ENCODE assay signal across 25 cellular contexts in the genomic region with DNA sequence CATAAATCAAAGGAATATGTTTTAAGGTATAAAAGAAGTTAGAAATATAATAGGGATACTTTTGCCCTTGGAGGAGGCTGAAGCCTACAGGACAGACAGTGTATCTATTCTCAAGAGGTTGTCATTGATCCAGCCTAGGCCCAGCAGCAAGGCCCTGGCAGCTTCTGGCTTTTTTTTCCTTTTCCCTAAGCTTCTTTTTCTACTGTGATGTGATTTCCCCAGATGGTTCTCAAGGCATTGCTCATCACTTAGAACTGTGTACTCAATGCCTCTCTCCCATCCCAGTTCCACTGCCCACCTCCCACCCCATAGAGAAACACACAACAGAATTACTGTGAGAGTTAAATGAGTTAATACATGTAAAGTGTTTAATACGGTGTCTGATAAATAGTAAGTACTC.
DNase-seq lines count a peak whose midpoint lies in the region; TF ChIP-seq lines count a peak whose summit lies in the region.
"Had no signal": no experiment of that assay in that cellular context is flagged by ENCODE, and none has a peak within 500 bp of the region (broad histone marks: within the 10 kb centered on the region; RNA-seq: fewer than 3 reads in every experiment).

No MANE protein-coding gene starts in this region.

- intact Hi-C loops in activated CD4-positive, alpha-beta T cell treated with anti-CD3 and anti-CD28 coated beads, Interleukin-2, amount 10 ng/mL, durations not matched to agents 24 days and 14 days (cut with micrococcal nuclease): no loop called here
- intact Hi-C loops in adrenal gland (cut with DNase I): no loop called here

- no peaks in the 10 kb centered on the region for H3K27me3 ChIP-seq in adrenal gland
- H3K27me3 ChIP-seq: esophagus squamous epithelium, heart left ventricle, testis, vagina had no signal

- no peak for TF ChIP-seq CTCF in adrenal gland (IDR thresholded peaks at IDR 0.05)

- H3K27me3 Mint-ChIP-seq in activated CD4-positive, alpha-beta T cell treated with anti-CD3 and anti-CD28 coated beads, Interleukin-2, amount 10 ng/mL, durations not matched to agents 24 days and 14 days: peaks cover 2% of the 10 kb centered on the region
- H3K27me3 Mint-ChIP-seq: activated naive CD8-positive, alpha-beta T cell treated with anti-CD3 and anti-CD28 coated beads, Interleukin-2, amount 50 U/mL, for 24 hours; activated T-cell treated with anti-CD3 and anti-CD28 coated beads, Interleukin-2, amount 50 U/mL, for 24 hours had no signal

- no peaks in the 10 kb centered on the region for H3K36me3 Mint-ChIP-seq in activated CD4-positive, alpha-beta T cell treated with anti-CD3 and anti-CD28 coated beads, Interleukin-2, amount 10 ng/mL, durations not matched to agents 24 days and 14 days (ENCODE audit: low read depth)

- peaks cover 0 to 5% of the 10 kb centered on the region in 2 donors for H3K36me3 ChIP-seq in adrenal gland (replicated peaks in 1 of 2)

- H3K4me1 ChIP-seq in adrenal gland (replicated peaks in 1 of 2): peaks cover 0 to 14% of the 10 kb centered on the region in 2 donors
- H3K4me1 ChIP-seq: testis, vagina had no signal

- peaks cover 5% of the 10 kb centered on the region for H3K4me1 Mint-ChIP-seq in activated CD4-positive, alpha-beta T cell treated with anti-CD3 and anti-CD28 coated beads, Interleukin-2, amount 10 ng/mL, durations not matched to agents 24 days and 14 days

- H3K4me3 Mint-ChIP-seq in activated CD4-positive, alpha-beta T cell treated with anti-CD3 and anti-CD28 coated beads, Interleukin-2, amount 10 ng/mL, durations not matched to agents 24 days and 14 days: no peak overlapping the region
- H3K4me3 Mint-ChIP-seq: activated naive CD8-positive, alpha-beta T cell treated with anti-CD3 and anti-CD28 coated beads, Interleukin-2, amount 50 U/mL, for 24 hours; activated T-cell treated with anti-CD3 and anti-CD28 coated beads, Interleukin-2, amount 50 U/mL, for 24 hours; CD14-positive monocyte had no signal

- WGBS in adrenal gland, 4 donors: 93 to 100% (median 99%) methylated on average over 1 of the region's 1 CpG

- H3K27ac Mint-ChIP-seq in activated CD4-positive, alpha-beta T cell treated with anti-CD3 and anti-CD28 coated beads, Interleukin-2, amount 10 ng/mL, durations not matched to agents 24 days and 14 days: no peak overlapping the region
- H3K27ac Mint-ChIP-seq: activated naive CD8-positive, alpha-beta T cell treated with anti-CD3 and anti-CD28 coated beads, Interleukin-2, amount 50 U/mL, for 24 hours; activated T-cell treated with anti-CD3 and anti-CD28 coated beads, Interleukin-2, amount 50 U/mL, for 24 hours had no signal

- peak; percentile 16 for DNase-seq in EH (ENCODE audit: low read depth)
- peak; percentile 12 for DNase-seq in RPMI7951 (ENCODE audit: low read depth)
- DNase-seq in fibroblast of gingiva (ENCODE audit: low read depth): peak; percentile 39
- DNase-seq in skeletal muscle cell (ENCODE audit: low read depth): peak; percentile 67
- no peak for DNase-seq in activated CD4-positive, alpha-beta T cell treated with anti-CD3 and anti-CD28 coated beads, Interleukin-2, amount 10 ng/mL, durations not matched to agents 24 days and 14 days
- no peak for DNase-seq in adrenal gland
- no peak for DNase-seq in NCI-H510A treated with DMSO at 0.1 percent for 48 hours (lab: John Stamatoyannopoulos, UW)
- DNase-seq in NCI-H1417 (lab: John Stamatoyannopoulos, UW): no peak
- DNase-seq: activated gamma-delta T cell treated with Interleukin-2 at 50 U/mL for 16 hours; activated naive CD8-positive, alpha-beta T cell treated with anti-CD3 and anti-CD28 coated beads, Interleukin-2, amount 50 U/mL, for 24 hours; activated T-cell treated with anti-CD3 and anti-CD28 coated beads, Interleukin-2, amount 50 U/mL, for 24 hours; esophagus squamous epithelium; heart left ventricle; Karpas-422; left cardiac atrium; NCI-H187; NCI-H2171 treated with DMSO at 0.1 percent for 48 hours; NCI-H526 treated with DMSO at 0.1 percent for 48 hours; psoas muscle; small intestine; T-helper 1 cell; testis had no signal

- H3K9me3 ChIP-seq in adrenal gland (replicated peaks in 1 of 3): no peaks in the 10 kb centered on the region
- H3K9me3 ChIP-seq: esophagus squamous epithelium, heart left ventricle, psoas muscle, testis, vagina had no signal

- no peak overlapping the region for H3K27ac ChIP-seq in adrenal gland
- H3K27ac ChIP-seq: coronary artery, esophagus squamous epithelium, heart left ventricle, psoas muscle, testis, vagina had no signal

- no peak overlapping the region for H3K4me3 ChIP-seq in skeletal muscle cell (ENCODE audit: low read depth, low read length)
- no peak overlapping the region for H3K4me3 ChIP-seq in adrenal gland
- H3K4me3 ChIP-seq: coronary artery, esophagus squamous epithelium, heart left ventricle, psoas muscle, testis, vagina had no signal

- H3K9me3 Mint-ChIP-seq in activated CD4-positive, alpha-beta T cell treated with anti-CD3 and anti-CD28 coated beads, Interleukin-2, amount 10 ng/mL, durations not matched to agents 24 days and 14 days: no peaks in the 10 kb centered on the region
- H3K9me3 Mint-ChIP-seq: activated naive CD8-positive, alpha-beta T cell treated with anti-CD3 and anti-CD28 coated beads, Interleukin-2, amount 50 U/mL, for 24 hours; activated T-cell treated with anti-CD3 and anti-CD28 coated beads, Interleukin-2, amount 50 U/mL, for 24 hours; CD14-positive monocyte had no signal

- no peak for TF ChIP-seq POLR2A in adrenal gland (IDR thresholded peaks at IDR 0.05)

Comparison
In these comparisons a context has a peak if more than half of its experiments do, and no peak if none do; other contexts are left out.
1. DNase-seq: peak in EH (single experiment), RPMI7951 (single experiment), fibroblast of gingiva (single experiment) and skeletal muscle cell (single experiment); none in activated CD4-positive, alpha-beta T cell treated with anti-CD3 and anti-CD28 coated beads, Interleukin-2, amount 10 ng/mL, durations not matched to agents 24 days and 14 days (single experiment), adrenal gland (0 of 7), NCI-H510A treated with DMSO at 0.1 percent for 48 hours (single experiment) and NCI-H1417 (0 of 3).